In genomic region chr17:80364091-80364691, GRCh38 we compare ENCODE assay signal across 8 cellular contexts. TPM values are rescaled to one million over a fixed set of nuclear protein-coding genes. Genes with fewer than 3 reads are reported as not detected.
DNase-seq lines count a peak whose midpoint lies in the region; ATAC-seq, FAIRE-seq and TF ChIP-seq lines count a peak whose summit lies in the region.

No MANE protein-coding gene starts in this region.

- FAIRE-seq in urothelium cell line (lab: Jason Lieb, UNC) = no peak

- 58% methylated on average over 29 of the region's 29 CpGs for WGBS in prostate gland

- intact Hi-C loops in Right ventricle myocardium superior (cut with DNase I) (no loop called here), head of caudate nucleus (cut with DNase I) (no loop called here), prostate gland (cut with DNase I) (loop anchor here (5.0 kb wide), 1 partner anchor 357 kb away; no protein-coding TSS in a partner anchor)

- ATAC-seq in Right ventricle myocardium superior (ENCODE audit: poor library complexity) (peak; percentile 33), GM19395 (IDR thresholded peaks at IDR 0.05; ENCODE audit: unreplicated experiment) (no peak), GM19023 (IDR thresholded peaks at IDR 0.05; ENCODE audit: unreplicated experiment) (no peak)

- H3K9me3 ChIP-seq in right atrium auricular region = no peaks in the 10 kb centered on the region
- no peaks in the 10 kb centered on the region for H3K9me3 ChIP-seq in prostate gland

- in situ Hi-C loops in SK-MEL-5 (cut with HindIII; ENCODE audit: low pct_unique_long_range_greater_than_20kb, low sequenced_read_pairs) = no loop called here

- peaks cover 0 to 15% of the 10 kb centered on the region in 2 donors for H3K4me1 ChIP-seq in right atrium auricular region
- no peaks in the 10 kb centered on the region for H3K4me1 ChIP-seq in prostate gland (replicated peaks)

- TF ChIP-seq POLR2A in prostate gland (IDR thresholded peaks at IDR 0.05) = no peak

- no peak for DNase-seq in Right ventricle myocardium superior
- DNase-seq in right atrium auricular region (ENCODE audit: low spot score) = no peak
- peak; percentile 61 for DNase-seq in SK-MEL-5 (ENCODE audit: low read depth, low spot score)
- DNase-seq in head of caudate nucleus = peak in 27 of 42 donors; percentile 11 to 67 (median 38)
- peak; percentile 47 for DNase-seq in urothelium cell line (ENCODE audit: low spot score)
- DNase-seq in prostate gland (ENCODE audit: low spot score) = no peak

- H3K36me3 ChIP-seq in right atrium auricular region = peaks cover 89% of the 10 kb centered on the region
- H3K36me3 ChIP-seq in prostate gland = peaks cover 6 to 12% of the 10 kb centered on the region in 2 donors

- TF ChIP-seq CTCF in right atrium auricular region (IDR thresholded peaks at IDR 0.05) = peak in 1 of 2 donors; percentile 36
- TF ChIP-seq CTCF in prostate gland (IDR thresholded peaks at IDR 0.05) = peak in 1 of 4 experiments; percentile 37

- no peak overlapping the region for H3K4me3 ChIP-seq in right atrium auricular region
- H3K4me3 ChIP-seq in prostate gland = no peak overlapping the region

- H3K27ac ChIP-seq in right atrium auricular region = no peak overlapping the region
- no peak overlapping the region for H3K27ac ChIP-seq in prostate gland

- H3K27me3 ChIP-seq in right atrium auricular region (no peaks in the 10 kb centered on the region), prostate gland (replicated peaks; ENCODE audit: insufficient read depth) (no peaks in the 10 kb centered on the region)

RNA-seq across cellular contexts. Expression of gene ENDOV, which starts 50.8 kb away (rescaled TPM):
- 11.7 TPM for total RNA-seq in Right ventricle myocardium superior
- 1 to 10 TPM; 3.8 to 4.9 TPM for total RNA-seq in right atrium auricular region
- total RNA-seq in SK-MEL-5 (2014; rRNA removed; shearing (Covaris generic)) = 13.9 and 15.0 TPM in 2 replicates
- polyA plus RNA-seq in SK-MEL-5 (2015; cell fraction: cytosol; rRNA removed) = 20.7 and 25.8 TPM in 2 replicates
- 57.7 and 79.1 TPM in 2 replicates for polyA plus RNA-seq in SK-MEL-5 (2015; cell fraction: nucleus; rRNA removed)
- total RNA-seq in prostate gland = 10 to 100 TPM; 17.0 to 36.9 TPM

Comparison
In these comparisons a context has a peak if more than half of its experiments do, and no peak if none do; other contexts are left out.
1. DNase-seq: peak in SK-MEL-5 (single experiment), head of caudate nucleus (27 of 42) and urothelium cell line (single experiment); none in Right ventricle myocardium superior (single experiment), right atrium auricular region (single experiment) and prostate gland (single experiment).